Comparison of ENCODE assay signal across 1 cellular context in the genomic region with DNA sequence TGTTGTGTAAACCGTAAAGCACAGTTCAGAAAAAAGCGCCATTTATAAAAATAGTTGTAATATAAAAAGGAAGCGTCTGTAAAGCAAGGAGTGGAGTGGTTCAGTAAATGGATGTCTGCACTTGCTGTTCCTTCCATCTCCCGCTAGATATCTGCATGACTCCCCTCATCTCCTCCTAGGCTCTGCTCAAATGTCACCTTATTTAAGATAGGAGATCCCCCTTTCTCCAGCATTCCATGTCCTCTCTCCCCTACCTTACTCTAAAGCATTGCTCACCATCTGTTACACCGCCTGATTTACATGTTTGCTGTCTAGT.
TF ChIP-seq lines count a peak whose summit lies in the region.

No MANE protein-coding gene starts in this region.

TF ChIP-seq in K562, 482 proteins besides CTCF, POLR2A, EP300 and RAD21:
- TF ChIP-seq MAZ (CRISPR knock-in tag; conservative IDR thresholded peaks at IDR 0.05 in 1 of 2, IDR thresholded peaks at IDR 0.05 in 1 of 2), result no peak
- 0 out of 2 replicates have a peak, but pooled peaks have one; percentile 26 for TF ChIP-seq SNIP1 (IDR thresholded peaks at IDR 0.05; ENCODE audit: low read depth)
- 0 out of 2 replicates have a peak, but pooled peaks have one; percentile 7 for TF ChIP-seq BRD4 (IDR thresholded peaks at IDR 0.05)
